1 cellular context compared by ENCODE assay signal in genomic region chr16:67967183-67967955, GRCh38.
TF ChIP-seq lines count a peak whose summit lies in the region.

No MANE protein-coding gene starts in this region.

TF ChIP-seq in GM12878, 131 proteins besides CTCF, POLR2A, EP300 and RAD21:
- TF ChIP-seq DPF2 (IDR thresholded peaks at IDR 0.05) (no peak), SMC3 (IDR thresholded peaks at IDR 0.05; ENCODE audit: borderline replicate concordance, low read length) (0 out of 2 replicates have a peak, but pooled peaks have one; percentile 13), MXI1 (IDR thresholded peaks at IDR 0.05; ENCODE audit: low read depth, low read length) (0 out of 2 replicates have a peak, but pooled peaks have one; percentile 30), BHLHE40 (IDR thresholded peaks at IDR 0.05; ENCODE audit: borderline replicate concordance in 1 of 2, low read depth in 2 of 2, low read length in 1 of 2) (peak in 1 of 2 experiments; percentile 22; a peak in 1 of 4 replicates), CEBPB (IDR thresholded peaks at IDR 0.05; ENCODE audit: borderline replicate concordance in 1 of 2, low read depth in 2 of 2, low read length in 2 of 2) (no peak), CREB1 (IDR thresholded peaks at IDR 0.05; ENCODE audit: low read depth) (peak; percentile 47; the same call in 1 of the 2 replicates)
